8 cellular contexts compared by ENCODE assay signal in the genomic region with DNA sequence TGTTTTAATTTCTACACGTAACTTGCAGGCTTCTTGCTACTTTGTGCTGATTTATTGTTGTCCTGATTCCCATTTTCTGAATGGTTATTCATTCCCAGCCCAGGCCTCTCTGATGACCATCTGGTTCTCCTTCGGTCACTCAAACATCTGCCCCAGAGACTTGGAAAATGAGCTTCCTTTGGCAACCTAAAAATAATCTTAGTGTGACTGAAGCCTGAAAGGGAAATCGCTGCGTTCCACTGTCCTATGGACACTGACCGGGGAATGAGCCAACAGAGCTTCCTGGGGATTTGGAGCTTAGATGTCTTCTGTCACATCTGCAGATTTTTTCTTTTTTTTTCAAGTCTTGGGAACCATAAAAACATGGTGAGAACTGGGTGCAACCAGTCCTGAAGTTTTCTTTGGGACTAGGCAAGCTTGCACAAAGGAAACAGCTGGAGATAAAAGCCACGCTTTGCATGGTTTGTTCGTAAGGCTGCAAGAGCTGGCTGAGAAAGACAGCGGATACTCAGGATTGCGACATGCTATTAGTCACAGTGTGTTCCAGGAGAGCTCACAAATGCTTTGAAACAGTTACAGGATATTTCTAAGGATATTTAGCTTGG.
A peak's percentile ranks its signal among the peaks of the same experiment; 100 is the strongest.
DNase-seq lines count a peak whose midpoint lies in the region; ATAC-seq and TF ChIP-seq lines count a peak whose summit lies in the region.

No MANE protein-coding gene starts in this region.

- no peaks in the 10 kb centered on the region for H3K9me3 ChIP-seq in ectodermal cell (ENCODE audit: control insufficient read depth, low read length)
- H3K9me3 ChIP-seq in lower lobe of right lung, result no peaks in the 10 kb centered on the region
- no peaks in the 10 kb centered on the region for H3K9me3 ChIP-seq in vagina

- H3K27me3 ChIP-seq in ectodermal cell (ENCODE audit: control insufficient read depth, insufficient read depth, low read length, poor library complexity, severe bottlenecking) (no peaks in the 10 kb centered on the region), lower lobe of right lung (ENCODE audit: low read depth) (no peaks in the 10 kb centered on the region), vagina (no peaks in the 10 kb centered on the region)

- no peak overlapping the region for H3K27ac Mint-ChIP-seq in activated T-helper 17 cell treated with anti-CD3 and anti-CD28 coated beads, Interleukin-2, amount 50 U/mL, for 72 hours

- peaks cover 4% of the 10 kb centered on the region for H3K4me1 Mint-ChIP-seq in activated T-helper 17 cell treated with anti-CD3 and anti-CD28 coated beads, Interleukin-2, amount 50 U/mL, for 72 hours

- H3K4me3 ChIP-seq in ectodermal cell (ENCODE audit: insufficient read depth, low read depth, low read length) (no peak overlapping the region), lower lobe of right lung (peak overlapping the region; percentile 4), vagina (no peak overlapping the region)

- no peaks in the 10 kb centered on the region for H3K36me3 Mint-ChIP-seq in activated T-helper 17 cell treated with anti-CD3 and anti-CD28 coated beads, Interleukin-2, amount 50 U/mL, for 72 hours (ENCODE audit: low read depth)

- ATAC-seq in lower lobe of right lung, result peak; percentile 90 to 91
- ATAC-seq in activated T-helper 17 cell treated with anti-CD3 and anti-CD28 coated beads, Interleukin-2, amount 50 U/mL, for 72 hours (replicated peaks), result no peak

- H3K4me3 Mint-ChIP-seq in activated T-helper 17 cell treated with anti-CD3 and anti-CD28 coated beads, Interleukin-2, amount 50 U/mL, for 72 hours, result no peak overlapping the region

- no peaks in the 10 kb centered on the region for H3K36me3 ChIP-seq in ectodermal cell (ENCODE audit: control insufficient read depth, insufficient read depth, low read length)
- no peaks in the 10 kb centered on the region for H3K36me3 ChIP-seq in lower lobe of right lung
- no peaks in the 10 kb centered on the region for H3K36me3 ChIP-seq in vagina

- DNase-seq in AG08396 (ENCODE audit: low spot score), result peak; percentile 79
- DNase-seq in NOMO-1 (lab: John Stamatoyannopoulos, UW; ENCODE audit: unreplicated experiment in 2 of 2), result peak; percentile 87 to 98
- DNase-seq in lower lobe of right lung, result no peak
- peak in 1 of 2 donors; percentile 98 for DNase-seq in vagina (ENCODE audit: extremely low spot score in 2 of 2)
- no peak for DNase-seq in activated CD4-positive, alpha-beta T cell treated with anti-CD3 and anti-CD28 coated beads, Interleukin-2, amount 50 U/mL, for 48 hours
- no peak for DNase-seq in HUDEP-2 (lab: John Stamatoyannopoulos, UW; ENCODE audit: unreplicated experiment in 76 of 76)

- no peaks in the 10 kb centered on the region for H3K27me3 Mint-ChIP-seq in activated T-helper 17 cell treated with anti-CD3 and anti-CD28 coated beads, Interleukin-2, amount 50 U/mL, for 72 hours

- TF ChIP-seq POLR2A in vagina (IDR thresholded peaks at IDR 0.05), result no peak

- no peaks in the 10 kb centered on the region for H3K9me3 Mint-ChIP-seq in activated T-helper 17 cell treated with anti-CD3 and anti-CD28 coated beads, Interleukin-2, amount 50 U/mL, for 72 hours

- H3K27ac ChIP-seq in ectodermal cell (ENCODE audit: insufficient read depth, low read depth, low read length, poor library complexity, severe bottlenecking) (peak overlapping the region; percentile 90), lower lobe of right lung (peak overlapping the region; percentile 42), vagina (peak overlapping the region; percentile 31)

- H3K4me1 ChIP-seq in ectodermal cell (ENCODE audit: control insufficient read depth, insufficient read depth, low read length) (peaks cover 5% of the 10 kb centered on the region), lower lobe of right lung (peaks cover 36% of the 10 kb centered on the region), vagina (peaks cover 42% of the 10 kb centered on the region)

- TF ChIP-seq CTCF in lower lobe of right lung (IDR thresholded peaks at IDR 0.05) (no peak), vagina (IDR thresholded peaks at IDR 0.05) (no peak)

- intact Hi-C loops in lower lobe of right lung (cut with DNase I) (no loop called here), vagina (cut with DNase I) (no loop called here)

- 38 to 43% methylated on average over 9 of the region's 9 CpGs for WGBS in ectodermal cell, 2 experiments

Comparison
In these comparisons a context has a peak if more than half of its experiments do, and no peak if none do; other contexts are left out.
1. DNase-seq: peak in AG08396 (single experiment) and NOMO-1 (2 of 2); none in lower lobe of right lung (single experiment), activated CD4-positive, alpha-beta T cell treated with anti-CD3 and anti-CD28 coated beads, Interleukin-2, amount 50 U/mL, for 48 hours (0 of 2) and HUDEP-2 (0 of 76).
2. H3K27ac ChIP-seq: peak in every context shown above with its lines; median percentile 90 in ectodermal cell; 42 in lower lobe of right lung; 31 in vagina.